Comparison of ENCODE assay signal across 17 cellular contexts in genomic region chr3:29291262-29291981, GRCh38. TPM values are rescaled to one million over a fixed set of nuclear protein-coding genes. Genes with fewer than 3 reads are reported as not detected.
DNase-seq lines count a peak whose midpoint lies in the region; ATAC-seq and TF ChIP-seq lines count a peak whose summit lies in the region.
"Had no signal": no experiment of that assay in that cellular context is flagged by ENCODE, and none has a peak within 500 bp of the region (broad histone marks: within the 10 kb centered on the region; RNA-seq: fewer than 3 reads in every experiment).

No MANE protein-coding gene starts in this region.

- H3K4me1 Mint-ChIP-seq in activated naive CD8-positive, alpha-beta T cell treated with anti-CD3 and anti-CD28 coated beads for 36 hours: peaks cover 1% of the 10 kb centered on the region
- peaks cover 12% of the 10 kb centered on the region for H3K4me1 Mint-ChIP-seq in Calu3 (ENCODE audit: low read depth, unreplicated experiment)
- H3K4me1 Mint-ChIP-seq: memory B cell had no signal

- peak; percentile 29 for DNase-seq in amniotic epithelial cell (ENCODE audit: low read depth)
- no peak for DNase-seq in left ventricle myocardium inferior
- peak; percentile 74 for DNase-seq in renal cortical epithelial cell (ENCODE audit: low read depth)
- DNase-seq in activated naive CD8-positive, alpha-beta T cell treated with anti-CD3 and anti-CD28 coated beads for 36 hours: no peak
- DNase-seq in GM13977 (ENCODE audit: low spot score): no peak
- no peak for DNase-seq in Calu3
- DNase-seq: dorsolateral prefrontal cortex, HCEC 1CT, NCI-H1436, NCI-H446 treated with DMSO at 0.1 percent for 48 hours, stomach had no signal

- H3K27ac Mint-ChIP-seq in activated naive CD8-positive, alpha-beta T cell treated with anti-CD3 and anti-CD28 coated beads for 36 hours: no peak overlapping the region
- no peak overlapping the region for H3K27ac Mint-ChIP-seq in Calu3 (ENCODE audit: unreplicated experiment)
- H3K27ac Mint-ChIP-seq: memory B cell had no signal

- H3K9me3 Mint-ChIP-seq in activated naive CD8-positive, alpha-beta T cell treated with anti-CD3 and anti-CD28 coated beads for 36 hours: no peaks in the 10 kb centered on the region
- H3K9me3 Mint-ChIP-seq in Calu3 (ENCODE audit: low read depth, unreplicated experiment): no peaks in the 10 kb centered on the region
- H3K9me3 Mint-ChIP-seq: memory B cell had no signal

- H3K27ac ChIP-seq in HUES48 (ENCODE audit: low read depth, low read length) (peak overlapping the region; percentile 23), left ventricle myocardium inferior (replicated peaks) (peak overlapping the region; percentile 64)
- H3K27ac ChIP-seq: C4-2B, dorsolateral prefrontal cortex, neutrophil, stomach, VCaP had no signal

- peaks cover 26% of the 10 kb centered on the region for H3K27me3 Mint-ChIP-seq in activated naive CD8-positive, alpha-beta T cell treated with anti-CD3 and anti-CD28 coated beads for 36 hours
- no peaks in the 10 kb centered on the region for H3K27me3 Mint-ChIP-seq in Calu3 (ENCODE audit: unreplicated experiment)
- H3K27me3 Mint-ChIP-seq: memory B cell had no signal

- CTCF ChIA-PET in Calu3 (lab: Charles Lee): interaction anchor here (0.6 kb wide), 1 partner anchor 125 kb away, joined by 3 read pairs; no protein-coding TSS in a partner anchor

- no peak overlapping the region for H3K4me3 ChIP-seq in HUES48 (ENCODE audit: low read depth, low read length)
- no peak overlapping the region for H3K4me3 ChIP-seq in left ventricle myocardium inferior
- H3K4me3 ChIP-seq: dorsolateral prefrontal cortex, stomach had no signal

- TF ChIP-seq CTCF in left ventricle myocardium inferior (IDR thresholded peaks at IDR 0.05; ENCODE audit: borderline replicate concordance) (no peak), GM13977 (IDR thresholded peaks at IDR 0.05; ENCODE audit: extremely low read depth, insufficient read depth, missing control alignments) (no peak), Calu3 (IDR thresholded peaks at IDR 0.05; ENCODE audit: unreplicated experiment) (no peak)

- no peak overlapping the region for H3K9ac ChIP-seq in HUES48 (ENCODE audit: low read depth, low read length)

- in situ Hi-C loops in GM13977 (cut with MboI; ENCODE audit: low pct_unique_long_range_greater_than_20kb, low sequenced_read_pairs, unreplicated experiment): no loop called here

- intact Hi-C loops in left ventricle myocardium inferior (cut with micrococcal nuclease): no loop called here
- intact Hi-C loops in Calu3 (cut with micrococcal nuclease; ENCODE audit: unreplicated experiment): no loop called here

- H3K27me3 ChIP-seq in HUES48 (ENCODE audit: control insufficient read depth, insufficient read depth, low read length) (no peaks in the 10 kb centered on the region), left ventricle myocardium inferior (ENCODE audit: low read depth) (no peaks in the 10 kb centered on the region)
- H3K27me3 ChIP-seq: neutrophil, stomach had no signal

- H3K36me3 ChIP-seq in HUES48 (ENCODE audit: control insufficient read depth, insufficient read depth, low read length) (no peaks in the 10 kb centered on the region), left ventricle myocardium inferior (peaks cover 5% of the 10 kb centered on the region)
- H3K36me3 ChIP-seq: neutrophil, stomach had no signal

- no TSS peak for BruUV-seq in Calu3 (replicated peaks; lab: Mats Ljungman, UMichigan)

- ATAC-seq in GM19467 (IDR thresholded peaks at IDR 0.05; ENCODE audit: unreplicated experiment): no peak

- H3K9me3 ChIP-seq in HUES48 (ENCODE audit: control insufficient read depth, insufficient read depth, low read length) (no peaks in the 10 kb centered on the region), left ventricle myocardium inferior (replicated peaks) (no peaks in the 10 kb centered on the region)
- H3K9me3 ChIP-seq: neutrophil, stomach had no signal

- no peaks in the 10 kb centered on the region for H3K36me3 Mint-ChIP-seq in activated naive CD8-positive, alpha-beta T cell treated with anti-CD3 and anti-CD28 coated beads for 36 hours
- no peaks in the 10 kb centered on the region for H3K36me3 Mint-ChIP-seq in Calu3 (ENCODE audit: insufficient read depth, unreplicated experiment)
- H3K36me3 Mint-ChIP-seq: memory B cell had no signal

- peaks cover 56% of the 10 kb centered on the region for H3K4me1 ChIP-seq in HUES48 (ENCODE audit: control insufficient read depth, insufficient read depth, low read length)
- H3K4me1 ChIP-seq in left ventricle myocardium inferior: peaks cover 93% of the 10 kb centered on the region

- no peak overlapping the region for H3K4me3 Mint-ChIP-seq in activated naive CD8-positive, alpha-beta T cell treated with anti-CD3 and anti-CD28 coated beads for 36 hours
- no peak overlapping the region for H3K4me3 Mint-ChIP-seq in Calu3 (ENCODE audit: low read depth, unreplicated experiment)
- H3K4me3 Mint-ChIP-seq: memory B cell had no signal

RNA-seq across cellular contexts. Expression of gene RBMS3, which starts 10.6 kb away (rescaled TPM):
- total RNA-seq in left ventricle myocardium inferior (25.3 TPM), renal cortical epithelial cell (26.7 and 38.6 TPM in 2 replicates), Calu3 (2022) (1.3 TPM in 2 replicates)
- total RNA-seq in activated naive CD8-positive, alpha-beta T cell treated with anti-CD3 and anti-CD28 coated beads for 36 hours: 1 to 10 TPM; 1.6 TPM

Comparison
In these comparisons a context has a peak if more than half of its experiments do, and no peak if none do; other contexts are left out.
1. DNase-seq: peak in amniotic epithelial cell (single experiment) and renal cortical epithelial cell (single experiment); none in left ventricle myocardium inferior (single experiment), activated naive CD8-positive, alpha-beta T cell treated with anti-CD3 and anti-CD28 coated beads for 36 hours (single experiment), GM13977 (single experiment) and Calu3 (single experiment).
2. RNA of gene RBMS3, which starts 10.6 kb away (total RNA-seq): 26.7 to 38.6 TPM in renal cortical epithelial cell and 25.3 TPM in left ventricle myocardium inferior (single experiment); 1.6 TPM in activated naive CD8-positive, alpha-beta T cell treated with anti-CD3 and anti-CD28 coated beads for 36 hours and 1.3 TPM in Calu3; every median in the first group is over 10 times any median in the second.